ENCODE assay signal across 8 cellular contexts in the genomic region with DNA sequence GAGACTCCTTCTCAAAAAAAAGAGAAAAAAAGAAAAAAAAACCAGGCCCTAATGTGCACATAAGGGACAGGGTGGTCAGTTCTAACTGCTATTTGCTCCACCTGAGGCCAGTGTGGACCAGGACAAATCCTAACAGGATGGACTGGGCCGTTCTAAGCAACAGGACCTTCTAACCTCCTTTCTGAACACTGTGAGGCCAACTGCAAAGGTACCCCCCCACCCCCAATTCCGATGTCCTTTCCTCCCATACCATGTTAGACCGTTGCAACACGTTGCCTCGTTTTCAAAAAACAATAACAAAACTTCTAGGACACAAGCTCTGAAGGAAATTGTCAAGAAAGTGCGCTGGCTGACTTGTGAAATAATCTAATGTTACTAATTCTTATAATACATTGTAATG. TPM values are rescaled to one million over a fixed set of nuclear protein-coding genes. Genes with fewer than 3 reads are reported as not detected.
DNase-seq lines count a peak whose midpoint lies in the region; ATAC-seq and TF ChIP-seq lines count a peak whose summit lies in the region.

No MANE protein-coding gene starts in this region.

- peak overlapping the region; percentile 68 to 76 for H3K27ac Mint-ChIP-seq in natural killer cell

- H3K4me1 Mint-ChIP-seq in natural killer cell: peaks cover 34 to 37% of the 10 kb centered on the region in 2 donors

- H3K9me2 ChIP-seq in Karpas-422 (replicated peaks; ENCODE audit: insufficient read depth, low read length): no peaks in the 10 kb centered on the region

- DNase-seq in Karpas-422 (peak; percentile 66), colonic mucosa (no peak), natural killer cell (no peak), SIG-M5 (lab: John Stamatoyannopoulos, UW) (no peak), hepatic stellate cell (ENCODE audit: low spot score) (no peak), NCI-H146 treated with DMSO at 0.1 percent for 48 hours (lab: John Stamatoyannopoulos, UW; ENCODE audit: unreplicated experiment) (no peak)
- no peak for DNase-seq in effector CD4-positive, alpha-beta T cell

- H3K4me1 ChIP-seq in BLaER1 (peaks cover 39% of the 10 kb centered on the region), Karpas-422 (ENCODE audit: low read length) (peaks cover 27% of the 10 kb centered on the region), colonic mucosa (peaks cover 11% of the 10 kb centered on the region)

- H3K27me3 ChIP-seq in BLaER1 (no peaks in the 10 kb centered on the region), Karpas-422 (ENCODE audit: low read length) (no peaks in the 10 kb centered on the region), colonic mucosa (no peaks in the 10 kb centered on the region)

- peak overlapping the region; percentile 68; the same call in 1 of the 2 replicates for H2AFZ ChIP-seq in Karpas-422 (ENCODE audit: low read length)

- peaks cover 60% of the 10 kb centered on the region for H3K36me3 ChIP-seq in BLaER1
- H3K36me3 ChIP-seq in Karpas-422 (ENCODE audit: insufficient read depth, low read length): peaks cover 27% of the 10 kb centered on the region
- peaks cover 9% of the 10 kb centered on the region for H3K36me3 ChIP-seq in colonic mucosa

- peaks cover 90% of the 10 kb centered on the region for H3K79me2 ChIP-seq in Karpas-422 (ENCODE audit: low read length)

- H3K27ac ChIP-seq in BLaER1 (peak overlapping the region; percentile 99), Karpas-422 (ENCODE audit: low read length) (peak overlapping the region; percentile 63), colonic mucosa (peak overlapping the region; percentile 74)

- peaks cover 15% of the 10 kb centered on the region for H3K9me3 ChIP-seq in BLaER1
- H3K9me3 ChIP-seq in Karpas-422 (ENCODE audit: low read length): no peaks in the 10 kb centered on the region
- no peaks in the 10 kb centered on the region for H3K9me3 ChIP-seq in colonic mucosa

- intact Hi-C loops in colonic mucosa (cut with DNase I): no loop called here
- intact Hi-C loops in natural killer cell (cut with micrococcal nuclease): loop anchor here (2.0 to 5.0 kb wide), 3 partner anchors 19 to 318 kb away; a partner anchor contains a TSS

- H3K9ac ChIP-seq in BLaER1 (peak overlapping the region; percentile 98), Karpas-422 (ENCODE audit: low read length) (peak overlapping the region; percentile 94), colonic mucosa (ENCODE audit: low read depth in 2 of 2, low read length in 2 of 2) (peak overlapping the region; percentile 64 to 68)

- H3K4me2 ChIP-seq in BLaER1: peak overlapping the region; percentile 93
- H3K4me2 ChIP-seq in Karpas-422 (ENCODE audit: low read depth, low read length, poor library complexity, severe bottlenecking): peak overlapping the region; percentile 95

- H3K4me3 Mint-ChIP-seq in natural killer cell: peak overlapping the region; percentile 87

- ATAC-seq in natural killer cell: no peak

- TF ChIP-seq CTCF in colonic mucosa (IDR thresholded peaks at IDR 0.05): no peak
- no peak for TF ChIP-seq CTCF in natural killer cell (IDR thresholded peaks at IDR 0.05)

- H4K20me1 ChIP-seq in BLaER1 (peaks cover 77% of the 10 kb centered on the region), Karpas-422 (ENCODE audit: insufficient read depth, low read depth, low read length) (peaks cover 4% of the 10 kb centered on the region; the same call in 1 of the 2 replicates)

- no peaks in the 10 kb centered on the region for H3K36me3 Mint-ChIP-seq in natural killer cell

- H3K27me3 Mint-ChIP-seq in natural killer cell (ENCODE audit: low read depth in 2 of 2): no peaks in the 10 kb centered on the region

- peak overlapping the region; percentile 87 for H3K4me3 ChIP-seq in BLaER1
- peak overlapping the region; percentile 99 for H3K4me3 ChIP-seq in Karpas-422 (ENCODE audit: low read length)
- H3K4me3 ChIP-seq in colonic mucosa: peak overlapping the region; percentile 91

- no peaks in the 10 kb centered on the region for H3K9me3 Mint-ChIP-seq in natural killer cell

RNA-seq across cellular contexts. Expression of a gene that starts 1.2 kb away (rescaled TPM):
- total RNA-seq in Karpas-422 (2014; rRNA removed; shearing (Covaris generic); ENCODE audit: low replicate concordance): 45.4 and 107 TPM in 2 replicates
- total RNA-seq in colonic mucosa: 10 to 100 TPM; 66.6 to 68.0 TPM
- total RNA-seq in natural killer cell: 10 to 100 TPM; 19.8 to 29.2 (median 27.8) TPM

RNA-seq across cellular contexts. Expression of a gene that starts 1.7 kb away (rescaled TPM):
- 63.9 and 66.6 TPM in 2 replicates for total RNA-seq in Karpas-422 (2014; rRNA removed; shearing (Covaris generic); ENCODE audit: low replicate concordance)
- total RNA-seq in colonic mucosa: 100 to 1,000 TPM in 1 of 2 donors, 10 to 100 TPM in 1; 72.4 to 119 TPM
- 100 to 1,000 TPM; 106 to 171 (median 139) TPM for total RNA-seq in natural killer cell

RNA-seq across cellular contexts. Expression of a gene that starts 50.9 kb away (rescaled TPM):
- 29.1 and 32.0 TPM in 2 replicates for total RNA-seq in Karpas-422 (2014; rRNA removed; shearing (Covaris generic); ENCODE audit: low replicate concordance)
- total RNA-seq in colonic mucosa: 100 to 1,000 TPM in 1 of 2 donors, 10 to 100 TPM in 1; 22.6 to 106 TPM
- 10 to 100 TPM; 15.4 to 17.5 (median 15.6) TPM for total RNA-seq in natural killer cell
